Comparison of ENCODE assay signal across 15 cellular contexts in genomic region chr12:59677857-59678256, GRCh38.
A peak's percentile ranks its signal among the peaks of the same experiment; 100 is the strongest.
DNase-seq lines count a peak whose midpoint lies in the region; ATAC-seq, FAIRE-seq and TF ChIP-seq lines count a peak whose summit lies in the region.
"Had no signal": no experiment of that assay in that cellular context is flagged by ENCODE, and none has a peak within 500 bp of the region (broad histone marks: within the 10 kb centered on the region; RNA-seq: fewer than 3 reads in every experiment).

No MANE protein-coding gene starts in this region.

- intact Hi-C loops in heart left ventricle (cut with DNase I), result no loop called here
- intact Hi-C loops in left cardiac atrium (cut with DNase I), result no loop called here
- intact Hi-C loops in left ventricle myocardium superior (cut with micrococcal nuclease), result no loop called here
- intact Hi-C loops in pancreas (cut with DNase I), result no loop called here

- H3K9me3 ChIP-seq in heart left ventricle, result peaks cover 0 to 3% (median 0%) of the 10 kb centered on the region in 12 donors
- H3K9me3 ChIP-seq in pancreas, result no peaks in the 10 kb centered on the region

- WGBS in heart left ventricle, 4 donors, result 45 to 76% (median 57%) methylated on average over 3 of the region's 3 CpGs
- WGBS in pancreas, 2 donors, result 66 to 71% methylated on average over 3 of the region's 3 CpGs

- peaks cover 0 to 10% (median 0%) of the 10 kb centered on the region in 9 donors for H3K36me3 ChIP-seq in heart left ventricle
- H3K36me3 ChIP-seq in pancreas, result no peaks in the 10 kb centered on the region

- TF ChIP-seq CTCF in heart left ventricle (IDR thresholded peaks at IDR 0.05), result no peak
- TF ChIP-seq CTCF in pancreas (IDR thresholded peaks at IDR 0.05), result no peak

- FAIRE-seq in pancreas (lab: Jason Lieb, UNC), result no peak

- H3K27ac ChIP-seq in heart left ventricle (peak overlapping the region in 1 of 12 donors; percentile 21), pancreas (no peak overlapping the region)
- H3K27ac ChIP-seq: BLaER1 treated with 17β-estradiol and CSF1 and Interleukin-3, amounts not matched to agents 10 nM and 100 nM; GM23248 had no signal

- ATAC-seq in heart left ventricle (peak in 3 of 4 donors; percentile 26 to 48 (median 37)), left cardiac atrium (no peak), left ventricle myocardium superior (peak; percentile 41), pancreas (peak; percentile 78 to 94 (median 91))

- H3K4me1 ChIP-seq in heart left ventricle (peaks cover 0 to 29% (median 7%) of the 10 kb centered on the region in 12 donors), pancreas (peaks cover 0 to 7% (median 6%) of the 10 kb centered on the region in 3 donors)

- DNase-seq in heart left ventricle, result peak in 2 of 5 donors; percentile 25 to 35
- no peak for DNase-seq in left cardiac atrium
- DNase-seq in left ventricle myocardium superior, result peak; percentile 20
- peak; percentile 20 to 73 (median 58) for DNase-seq in pancreas
- DNase-seq in NOMO-1 (lab: John Stamatoyannopoulos, UW; ENCODE audit: unreplicated experiment in 2 of 2), result no peak
- DNase-seq in glomerular visceral epithelial cell (ENCODE audit: extremely low spot score), result no peak
- no peak for DNase-seq in midbrain (lab: John Stamatoyannopoulos, UW)
- DNase-seq: ACHN; CD4-positive, CD25-positive, alpha-beta regulatory T cell; DMS53; GF-D8; GM23248; H7; IMR-90 had no signal

- TF ChIP-seq POLR2A in heart left ventricle (IDR thresholded peaks at IDR 0.05), result no peak

- H3K27me3 ChIP-seq in heart left ventricle (no peaks in the 10 kb centered on the region), pancreas (no peaks in the 10 kb centered on the region)
- H3K27me3 ChIP-seq: BLaER1 treated with 17β-estradiol and CSF1 and Interleukin-3, amounts not matched to agents 10 nM and 100 nM had no signal

- H3K4me3 ChIP-seq in heart left ventricle, result no peak overlapping the region
- no peak overlapping the region for H3K4me3 ChIP-seq in pancreas
- H3K4me3 ChIP-seq: BLaER1 treated with 17β-estradiol and CSF1 and Interleukin-3, amounts not matched to agents 10 nM and 100 nM; GM23248 had no signal

Comparison
In these comparisons a context has a peak if more than half of its experiments do, and no peak if none do; other contexts are left out.
1. ATAC-seq: peak in heart left ventricle (3 of 4), left ventricle myocardium superior (single experiment) and pancreas (4 of 4); none in left cardiac atrium (0 of 2).
2. DNase-seq: peak in left ventricle myocardium superior (single experiment) and pancreas (6 of 6); none in left cardiac atrium (single experiment), NOMO-1 (0 of 2), glomerular visceral epithelial cell (single experiment) and midbrain (single experiment).